13 cellular contexts compared by ENCODE assay signal in the genomic region with DNA sequence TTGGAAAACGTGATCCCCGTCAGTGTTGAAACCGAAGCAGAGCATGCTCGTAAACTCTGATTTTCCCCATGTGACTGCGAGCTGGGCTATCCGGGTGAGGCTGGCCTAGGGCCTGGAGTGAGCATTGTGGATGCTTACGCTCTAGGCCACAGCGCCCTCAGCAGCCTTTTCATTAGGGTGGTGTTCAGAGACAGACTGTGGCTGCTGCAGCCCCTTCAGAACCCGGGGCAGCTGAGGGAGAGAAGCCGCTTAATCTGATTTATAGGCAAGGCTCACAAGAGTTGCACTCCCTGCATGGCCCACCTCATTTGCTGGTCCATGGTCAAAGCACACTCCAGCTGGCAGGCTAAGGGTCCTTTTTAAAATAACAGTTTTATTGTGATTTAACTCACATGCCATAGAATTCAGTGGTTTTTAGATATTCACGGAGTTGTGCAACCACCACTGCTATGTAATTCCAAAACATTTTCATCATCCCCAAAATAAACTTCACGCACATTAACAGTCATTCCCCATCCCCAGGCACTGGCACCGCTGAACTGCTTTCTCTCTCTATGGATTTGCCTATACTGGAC.
DNase-seq lines count a peak whose midpoint lies in the region; ATAC-seq and TF ChIP-seq lines count a peak whose summit lies in the region.
"Had no signal": no experiment of that assay in that cellular context is flagged by ENCODE, and none has a peak within 500 bp of the region (broad histone marks: within the 10 kb centered on the region; RNA-seq: fewer than 3 reads in every experiment).

No MANE protein-coding gene starts in this region.

- POLR2A ChIA-PET in AG04450 (lab: Yijun Ruan, JAX): interaction anchor here (0.6 to 1.8 kb wide), 3 partner anchors 26 to 55 kb away, joined by 3 to 6 read pairs (median 3); no protein-coding TSS in a partner anchor

- H3K27ac Mint-ChIP-seq in CD14-positive monocyte: no peak overlapping the region

- in situ Hi-C loops in astrocyte of the spinal cord (cut with HindIII; ENCODE audit: low sequenced_read_pairs): no loop called here

- H3K9me3 ChIP-seq in AG04450 (ENCODE audit: control insufficient read depth, insufficient read depth, low read length): peaks cover 3% of the 10 kb centered on the region; the same call in 1 of the 2 replicates
- H3K9me3 ChIP-seq: esophagus squamous epithelium had no signal

- CTCF ChIA-PET in AG04450 (lab: Charles Lee): interaction anchor here (1.0 to 1.8 kb wide), 4 partner anchors 26 to 279 kb away, joined by 3 to 6 read pairs (median 4); no protein-coding TSS in a partner anchor

- no peak overlapping the region for H3K4me3 Mint-ChIP-seq in CD14-positive monocyte
- H3K4me3 Mint-ChIP-seq: central memory CD8-positive, alpha-beta T cell had no signal

- peaks cover 5% of the 10 kb centered on the region for H3K27me3 ChIP-seq in AG04450 (ENCODE audit: control insufficient read depth, insufficient read depth, low read length)
- H3K27me3 ChIP-seq: esophagus squamous epithelium had no signal

- intact Hi-C loops in CD14-positive monocyte (cut with micrococcal nuclease): loop anchor here (2.0 to 10.0 kb wide), 3 partner anchors 275 to 387 kb away; no protein-coding TSS in a partner anchor

- peaks cover 0 to 4% (median 0%) of the 10 kb centered on the region in 7 donors for H3K9me3 Mint-ChIP-seq in CD14-positive monocyte
- H3K9me3 Mint-ChIP-seq: central memory CD8-positive, alpha-beta T cell had no signal

- ATAC-seq in HG02798 (IDR thresholded peaks at IDR 0.05; ENCODE audit: poor library complexity, unreplicated experiment): no peak

- peak overlapping the region; percentile 82 for H3K27ac ChIP-seq in AG04450 (ENCODE audit: low read depth, low read length)

- no peaks in the 10 kb centered on the region for H3K36me3 Mint-ChIP-seq in CD14-positive monocyte

- DNase-seq in AG04450 (ENCODE audit: low read depth, low spot score) (peak; percentile 76), HCEC 1CT (peak; percentile 79), astrocyte of the spinal cord (ENCODE audit: low read depth, low spot score) (peak; percentile 83), islet precursor cell (peak; percentile 75), NCI-H128 (lab: John Stamatoyannopoulos, UW; ENCODE audit: unreplicated experiment) (no peak), CD14-positive monocyte (ENCODE audit: low spot score) (no peak), HuH-7 (ENCODE audit: low spot score) (no peak)
- DNase-seq: AML-193, esophagus squamous epithelium, left cardiac atrium, NCI-H146 had no signal

- TF ChIP-seq CTCF in AG04450 (IDR thresholded peaks at IDR 0.05; ENCODE audit: low read depth, low read length) (peak; percentile 35), astrocyte of the spinal cord (IDR thresholded peaks at IDR 0.05; ENCODE audit: low read depth, low read length) (peak; percentile 24), CD14-positive monocyte (IDR thresholded peaks at IDR 0.05) (no peak)

- H3K4me1 Mint-ChIP-seq in CD14-positive monocyte: peaks cover 10% of the 10 kb centered on the region

- H3K4me3 ChIP-seq in AG04450 (ENCODE audit: low read depth, low read length): no peak overlapping the region
- H3K4me3 ChIP-seq in astrocyte of the spinal cord (ENCODE audit: low read depth, low read length): no peak overlapping the region
- H3K4me3 ChIP-seq: esophagus squamous epithelium had no signal

- H3K27me3 Mint-ChIP-seq in CD14-positive monocyte (ENCODE audit: low read depth in 3 of 3): peaks cover 9 to 22% (median 11%) of the 10 kb centered on the region in 3 donors

Comparison
In these comparisons a context has a peak if more than half of its experiments do, and no peak if none do; other contexts are left out.
1. DNase-seq: peak in AG04450 (single experiment), HCEC 1CT (single experiment), astrocyte of the spinal cord (single experiment) and islet precursor cell (single experiment); none in NCI-H128 (single experiment), CD14-positive monocyte (single experiment) and HuH-7 (single experiment).